Comparison of ENCODE assay signal across 23 cellular contexts in the genomic region with DNA sequence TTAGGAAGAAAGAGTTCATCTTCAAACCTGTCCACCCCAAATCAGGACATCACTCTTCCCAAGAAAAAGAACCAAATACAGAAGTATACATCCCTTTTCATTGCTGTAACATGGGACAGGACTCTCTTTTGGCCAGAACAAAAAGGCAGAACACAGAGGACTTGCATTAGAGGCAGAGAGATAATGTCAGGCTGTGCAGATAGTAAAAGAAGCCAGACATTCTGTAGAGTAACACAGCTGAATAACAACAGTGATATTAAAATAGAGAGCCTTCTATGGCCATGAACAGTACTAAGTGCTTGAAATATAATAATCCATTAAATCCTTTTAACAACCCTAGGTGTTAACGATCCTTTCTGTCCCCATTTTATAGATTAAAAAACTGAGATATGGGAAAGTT.
DNase-seq lines count a peak whose midpoint lies in the region; ATAC-seq and TF ChIP-seq lines count a peak whose summit lies in the region.
"Had no signal": no experiment of that assay in that cellular context is flagged by ENCODE, and none has a peak within 500 bp of the region (broad histone marks: within the 10 kb centered on the region; RNA-seq: fewer than 3 reads in every experiment).

No MANE protein-coding gene starts in this region.

- peaks cover 18% of the 10 kb centered on the region for H3K36me3 Mint-ChIP-seq in mesothelial cell of epicardium
- H3K36me3 Mint-ChIP-seq in nephron (ENCODE audit: low read depth) = peaks cover 13% of the 10 kb centered on the region
- H3K36me3 Mint-ChIP-seq: CD14-positive monocyte; CD4-positive, alpha-beta memory T cell; CD4-positive, CD25-positive, alpha-beta regulatory T cell; CD8-positive, alpha-beta memory T cell had no signal

- H3K36me3 ChIP-seq in heart left ventricle = no peaks in the 10 kb centered on the region
- H3K36me3 ChIP-seq: BE2C, BLaER1 had no signal

- peaks cover 0 to 8% (median 0%) of the 10 kb centered on the region in 12 donors for H3K4me1 ChIP-seq in heart left ventricle
- H3K4me1 ChIP-seq in right cardiac atrium (ENCODE audit: control insufficient read depth, insufficient read depth, low read length) = no peaks in the 10 kb centered on the region
- H3K4me1 ChIP-seq: BE2C, BLaER1 had no signal

- TF ChIP-seq CTCF in heart left ventricle (IDR thresholded peaks at IDR 0.05) = no peak
- TF ChIP-seq CTCF in mesothelial cell of epicardium (IDR thresholded peaks at IDR 0.05; ENCODE audit: unreplicated experiment) = no peak
- no peak for TF ChIP-seq CTCF in nephron (IDR thresholded peaks at IDR 0.05; ENCODE audit: unreplicated experiment in 3 of 3)

- WGBS in heart left ventricle, 4 donors = 68 to 83% (median 73%) methylated on average over 1 of the region's 1 CpG
- 78% methylated on average over 1 of the region's 1 CpG for WGBS in right cardiac atrium

- H3K9me3 ChIP-seq in heart left ventricle = peaks cover 0 to 17% (median 2%) of the 10 kb centered on the region in 12 donors
- no peaks in the 10 kb centered on the region for H3K9me3 ChIP-seq in right cardiac atrium (ENCODE audit: control insufficient read depth, low read length)
- H3K9me3 ChIP-seq: BE2C had no signal

- TF ChIP-seq POLR2A in heart left ventricle (IDR thresholded peaks at IDR 0.05) = no peak

- H3K27ac ChIP-seq in heart left ventricle (peak overlapping the region in 1 of 12 donors; percentile 10), right cardiac atrium (ENCODE audit: low read length) (no peak overlapping the region)
- H3K27ac ChIP-seq: BLaER1 had no signal

- H3K27me3 ChIP-seq in heart left ventricle (no peaks in the 10 kb centered on the region), right cardiac atrium (ENCODE audit: control insufficient read depth, insufficient read depth) (no peaks in the 10 kb centered on the region)
- H3K27me3 ChIP-seq: BE2C, BLaER1 had no signal

- H3K27ac Mint-ChIP-seq in mesothelial cell of epicardium = peak overlapping the region; percentile 22
- peak overlapping the region in 2 of 3 experiments; percentile 71 to 99 for H3K27ac Mint-ChIP-seq in nephron
- H3K27ac Mint-ChIP-seq: CD14-positive monocyte; CD4-positive, alpha-beta memory T cell; CD4-positive, CD25-positive, alpha-beta regulatory T cell; CD8-positive, alpha-beta memory T cell had no signal

- H3K9me3 Mint-ChIP-seq in mesothelial cell of epicardium (peaks cover 35% of the 10 kb centered on the region), nephron (peaks cover 22% of the 10 kb centered on the region)

- intact Hi-C loops in heart left ventricle (cut with DNase I) = loop anchor here in 1 of 10 donors (10.0 kb wide), 1 partner anchor 62 kb away; no protein-coding TSS in a partner anchor
- intact Hi-C loops in right cardiac atrium (cut with DNase I) = no loop called here

- no peak for DNase-seq in heart left ventricle
- DNase-seq in right cardiac atrium = no peak
- DNase-seq in mesothelial cell of epicardium (ENCODE audit: low spot score in 2 of 2, unreplicated experiment in 2 of 2) = no peak
- DNase-seq in activated CD4-positive, alpha-beta T cell treated with anti-CD3 and anti-CD28 coated beads, Interleukin-2, amount 50 U/mL, for 48 hours = no peak
- DNase-seq: 8988T; ACHN; BE2C; C1 segment of cervical spinal cord; CD4-positive, alpha-beta memory T cell; CD4-positive, CD25-positive, alpha-beta regulatory T cell; CD8-positive, alpha-beta memory T cell; COR-L47; DMS 273 treated with DMSO at 0.1 percent for 48 hours; DMS153; DMS53; DMS79; DND-41; EL; GDM1 had no signal

- ATAC-seq in heart left ventricle = peak in 3 of 4 donors; percentile 51 to 85 (median 64)
- ATAC-seq in right cardiac atrium = no peak
- ATAC-seq: GM12878 had no signal

- H3K4me3 ChIP-seq in heart left ventricle (no peak overlapping the region), right cardiac atrium (ENCODE audit: low read length) (no peak overlapping the region)
- H3K4me3 ChIP-seq: BLaER1, GM12878 had no signal

- H3K4me1 Mint-ChIP-seq in mesothelial cell of epicardium = peaks cover 20% of the 10 kb centered on the region
- peaks cover 41% of the 10 kb centered on the region for H3K4me1 Mint-ChIP-seq in nephron
- H3K4me1 Mint-ChIP-seq: CD14-positive monocyte; CD4-positive, alpha-beta memory T cell; CD4-positive, CD25-positive, alpha-beta regulatory T cell; CD8-positive, alpha-beta memory T cell had no signal

- H3K27me3 Mint-ChIP-seq in mesothelial cell of epicardium (ENCODE audit: low read depth) (no peaks in the 10 kb centered on the region), nephron (ENCODE audit: low read depth) (no peaks in the 10 kb centered on the region)
- H3K27me3 Mint-ChIP-seq: CD4-positive, alpha-beta memory T cell; CD4-positive, CD25-positive, alpha-beta regulatory T cell; CD8-positive, alpha-beta memory T cell had no signal

- no peak overlapping the region for H3K4me3 Mint-ChIP-seq in mesothelial cell of epicardium
- no peak overlapping the region for H3K4me3 Mint-ChIP-seq in nephron
- H3K4me3 Mint-ChIP-seq: CD14-positive monocyte; CD4-positive, alpha-beta memory T cell; CD4-positive, CD25-positive, alpha-beta regulatory T cell; CD8-positive, alpha-beta memory T cell had no signal

Comparison
In these comparisons a context has a peak if more than half of its experiments do, and no peak if none do; other contexts are left out.
1. ATAC-seq: peak in heart left ventricle (3 of 4); none in right cardiac atrium (0 of 2).